ENCODE assay signal across 8 cellular contexts in the genomic region with DNA sequence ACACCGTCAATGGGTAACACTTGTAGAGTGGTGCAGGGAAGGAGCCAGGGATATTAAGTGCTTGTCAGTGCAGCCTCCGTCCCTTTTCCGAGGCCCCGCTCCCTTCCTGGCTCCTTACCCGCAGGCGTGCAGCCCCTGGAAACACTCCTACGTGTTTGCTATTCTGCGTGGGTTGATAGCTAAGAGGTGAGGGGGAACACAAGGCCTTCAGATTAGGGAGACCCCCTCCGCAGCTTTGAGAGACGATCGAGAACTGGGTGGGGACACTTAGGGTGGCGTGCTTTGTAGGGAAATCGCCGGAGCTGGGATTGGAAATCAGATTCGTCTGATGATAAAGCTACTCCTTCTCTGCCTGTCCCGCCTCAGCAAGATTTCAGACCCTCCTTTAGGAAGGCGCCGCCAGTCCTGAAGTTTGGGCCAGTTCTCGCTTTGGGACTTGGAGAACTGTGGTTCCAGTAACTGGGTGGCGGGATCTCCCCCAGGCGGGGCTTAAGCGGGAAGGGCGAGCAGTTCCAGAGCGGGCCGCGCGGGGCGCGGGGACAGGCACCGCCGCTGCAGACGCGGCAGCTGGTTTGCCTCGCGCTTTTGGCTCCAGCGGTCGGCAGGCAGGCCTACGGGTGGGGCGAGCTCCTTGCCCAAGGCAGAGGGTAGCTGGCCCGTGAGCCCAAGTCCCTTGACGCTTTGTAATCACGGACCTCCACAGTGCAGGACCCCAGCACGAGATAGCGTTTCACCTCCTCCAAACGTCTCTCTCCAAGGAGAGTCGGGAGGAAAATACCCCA. TPM values are rescaled to one million over a fixed set of nuclear protein-coding genes. Genes with fewer than 3 reads are reported as not detected.
A peak's percentile ranks its signal among the peaks of the same experiment; 100 is the strongest.
DNase-seq lines count a peak whose midpoint lies in the region; ATAC-seq and TF ChIP-seq lines count a peak whose summit lies in the region.

No MANE protein-coding gene starts in this region.

- no peaks in the 10 kb centered on the region for H3K79me2 ChIP-seq in ACC112 (ENCODE audit: control insufficient read depth, insufficient read depth, low read length, unreplicated experiment)

- H3K4me3 Mint-ChIP-seq in activated CD8-positive, alpha-beta memory T cell treated with anti-CD3 and anti-CD28 coated beads, Interleukin-2, amount 10 ng/mL, durations not matched to agents 7 days and 5 days = peak overlapping the region; percentile 79
- H3K4me3 Mint-ChIP-seq in endothelial cell (ENCODE audit: unreplicated experiment) (peak overlapping the region; percentile 51), mesothelial cell of epicardium (peak overlapping the region; percentile 56)

- H3K4me3 ChIP-seq in ACC112 (ENCODE audit: low read depth, low read length) = peak overlapping the region; percentile 76

- peaks cover 2% of the 10 kb centered on the region for H3K9me3 Mint-ChIP-seq in activated CD8-positive, alpha-beta memory T cell treated with anti-CD3 and anti-CD28 coated beads, Interleukin-2, amount 10 ng/mL, durations not matched to agents 7 days and 5 days (ENCODE audit: low read depth)
- no peaks in the 10 kb centered on the region for H3K9me3 Mint-ChIP-seq in endothelial cell (ENCODE audit: unreplicated experiment)
- no peaks in the 10 kb centered on the region for H3K9me3 Mint-ChIP-seq in mesothelial cell of epicardium

- no peak overlapping the region for H3K27ac ChIP-seq in ACC112 (ENCODE audit: low read depth, low read length)

- H3K36me3 ChIP-seq in ACC112 (ENCODE audit: insufficient read depth, low read length) = no peaks in the 10 kb centered on the region

- CTCF ChIA-PET in activated CD8-positive, alpha-beta memory T cell treated with anti-CD3 and anti-CD28 coated beads, Interleukin-2, amount 10 ng/mL, durations not matched to agents 7 days and 5 days (lab: Charles Lee) = interaction anchor here (0.8 to 1.3 kb wide), 6 partner anchors 15 to 279 kb away, joined by 3 to 9 read pairs (median 3); a partner anchor contains a TSS

- peaks cover 11% of the 10 kb centered on the region for H3K4me1 Mint-ChIP-seq in activated CD8-positive, alpha-beta memory T cell treated with anti-CD3 and anti-CD28 coated beads, Interleukin-2, amount 10 ng/mL, durations not matched to agents 7 days and 5 days
- H3K4me1 Mint-ChIP-seq in endothelial cell (ENCODE audit: unreplicated experiment) (peaks cover 14% of the 10 kb centered on the region), mesothelial cell of epicardium (peaks cover 22% of the 10 kb centered on the region)

- peaks cover 60% of the 10 kb centered on the region for H3K27me3 Mint-ChIP-seq in activated CD8-positive, alpha-beta memory T cell treated with anti-CD3 and anti-CD28 coated beads, Interleukin-2, amount 10 ng/mL, durations not matched to agents 7 days and 5 days
- H3K27me3 Mint-ChIP-seq in endothelial cell (ENCODE audit: unreplicated experiment) = peaks cover 13% of the 10 kb centered on the region
- H3K27me3 Mint-ChIP-seq in mesothelial cell of epicardium (ENCODE audit: low read depth) = peaks cover 87% of the 10 kb centered on the region

- H3K27me3 ChIP-seq in ACC112 (ENCODE audit: insufficient read depth, low read length) = peaks cover 28% of the 10 kb centered on the region

- peak; percentile 76 for ATAC-seq in GM18861 (IDR thresholded peaks at IDR 0.05; ENCODE audit: unreplicated experiment)
- ATAC-seq in HG03175 (IDR thresholded peaks at IDR 0.05; ENCODE audit: unreplicated experiment) = peak; percentile 73
- ATAC-seq in activated CD8-positive, alpha-beta memory T cell treated with anti-CD3 and anti-CD28 coated beads, Interleukin-2, amount 10 ng/mL, durations not matched to agents 7 days and 5 days = peak; percentile 96

- peaks cover 4% of the 10 kb centered on the region for H3K36me3 Mint-ChIP-seq in activated CD8-positive, alpha-beta memory T cell treated with anti-CD3 and anti-CD28 coated beads, Interleukin-2, amount 10 ng/mL, durations not matched to agents 7 days and 5 days
- H3K36me3 Mint-ChIP-seq in endothelial cell (ENCODE audit: low read depth, unreplicated experiment) = peaks cover 4% of the 10 kb centered on the region
- H3K36me3 Mint-ChIP-seq in mesothelial cell of epicardium = no peaks in the 10 kb centered on the region

- H3K4me1 ChIP-seq in ACC112 (ENCODE audit: control insufficient read depth, insufficient read depth, low read length, unreplicated experiment) = peaks cover 3% of the 10 kb centered on the region

- peak overlapping the region; percentile 29 for H2AFZ ChIP-seq in ACC112 (ENCODE audit: low read length, unreplicated experiment)

- H3K27ac Mint-ChIP-seq in activated CD8-positive, alpha-beta memory T cell treated with anti-CD3 and anti-CD28 coated beads, Interleukin-2, amount 10 ng/mL, durations not matched to agents 7 days and 5 days = no peak overlapping the region
- H3K27ac Mint-ChIP-seq in endothelial cell (ENCODE audit: unreplicated experiment) (no peak overlapping the region), mesothelial cell of epicardium (no peak overlapping the region)

- peak; percentile 69 for TF ChIP-seq CTCF in endothelial cell (IDR thresholded peaks at IDR 0.05; ENCODE audit: unreplicated experiment)
- TF ChIP-seq CTCF in mesothelial cell of epicardium (IDR thresholded peaks at IDR 0.05; ENCODE audit: unreplicated experiment) = peak; percentile 45

- peak; percentile 35 for DNase-seq in NCI-H524 treated with DMSO at 0.1 percent for 48 hours (lab: John Stamatoyannopoulos, UW)
- peak; percentile 66 for DNase-seq in activated CD8-positive, alpha-beta memory T cell treated with anti-CD3 and anti-CD28 coated beads, Interleukin-2, amount 10 ng/mL, durations not matched to agents 7 days and 5 days
- peak; percentile 82 for DNase-seq in endothelial cell (ENCODE audit: low spot score)
- DNase-seq in mesothelial cell of epicardium (ENCODE audit: low spot score in 2 of 2, unreplicated experiment in 2 of 2) = peak; percentile 35 to 59
- peak; percentile 25 for DNase-seq in stimulated activated CD8-positive, alpha-beta memory T cell treated with anti-CD3 and anti-CD28 coated beads, Interleukin-15, amount 100 ng/mL, for 24 hours (ENCODE audit: low read depth)

RNA-seq across cellular contexts. Expression of a gene that starts 8.0 kb away (rescaled TPM):
- total RNA-seq in activated CD8-positive, alpha-beta memory T cell treated with anti-CD3 and anti-CD28 coated beads, Interleukin-2, amount 10 ng/mL, durations not matched to agents 7 days and 5 days = not detected
- 0.18 TPM for total RNA-seq in endothelial cell (ENCODE audit: unreplicated experiment)
- total RNA-seq in mesothelial cell of epicardium = not detected in 3 replicates

RNA-seq across cellular contexts. Expression of a gene that starts 48.2 kb away (rescaled TPM):
- total RNA-seq in activated CD8-positive, alpha-beta memory T cell treated with anti-CD3 and anti-CD28 coated beads, Interleukin-2, amount 10 ng/mL, durations not matched to agents 7 days and 5 days = not detected
- total RNA-seq in endothelial cell (ENCODE audit: unreplicated experiment) (1.1 TPM), mesothelial cell of epicardium (29.4 to 31.0 TPM (median 30.9 TPM) in 3 replicates)

Comparison
In these comparisons a context has a peak if more than half of its experiments do, and no peak if none do; other contexts are left out.
1. DNase-seq: peak in every context shown above with its lines; median percentile 82 in endothelial cell; 66 in activated CD8-positive, alpha-beta memory T cell treated with anti-CD3 and anti-CD28 coated beads, Interleukin-2, amount 10 ng/mL, durations not matched to agents 7 days and 5 days; 47 in mesothelial cell of epicardium; 35 in NCI-H524 treated with DMSO at 0.1 percent for 48 hours; 25 in stimulated activated CD8-positive, alpha-beta memory T cell treated with anti-CD3 and anti-CD28 coated beads, Interleukin-15, amount 100 ng/mL, for 24 hours.
2. RNA of a gene that starts 48.2 kb away (total RNA-seq): 29.4 to 31.0 TPM in mesothelial cell of epicardium; 1.1 TPM in endothelial cell (single experiment) and not detected in activated CD8-positive, alpha-beta memory T cell treated with anti-CD3 and anti-CD28 coated beads, Interleukin-2, amount 10 ng/mL, durations not matched to agents 7 days and 5 days; every median in the first group is over 10 times any median in the second.
3. Peak in every context shown above with its lines, with median percentiles within 50 percentile points of each other: ATAC-seq and H3K4me3 Mint-ChIP-seq.